Comparison of ENCODE assay signal across 1 cellular context in genomic region chr7:155003215-155003999, GRCh38.
A peak's percentile ranks its signal among the peaks of the same experiment; 100 is the strongest.
TF ChIP-seq lines count a peak whose summit lies in the region.

No MANE protein-coding gene starts in this region.

TF ChIP-seq in HepG2, 621 proteins besides CTCF, POLR2A, EP300 and RAD21 (continued from another document and continues in another):
- TF ChIP-seq ZNF281 (CRISPR knock-in tag; IDR thresholded peaks at IDR 0.05; ENCODE audit: borderline replicate concordance) (peak; percentile 53), KLF15 (CRISPR knock-in tag; IDR thresholded peaks at IDR 0.05; ENCODE audit: borderline replicate concordance) (no peak), TBX2 (CRISPR knock-in tag; IDR thresholded peaks at IDR 0.05; ENCODE audit: borderline replicate concordance) (peak; percentile 67), ZFP90 (CRISPR knock-in tag; IDR thresholded peaks at IDR 0.05; ENCODE audit: borderline replicate concordance) (no peak; the same call in 1 of the 2 replicates), NR2F6 (IDR thresholded peaks at IDR 0.05) (no peak), NR2F6 (CRISPR knock-in tag; IDR thresholded peaks at IDR 0.05) (no peak), ARID4A (CRISPR knock-in tag; IDR thresholded peaks at IDR 0.05; ENCODE audit: borderline replicate concordance) (peak; percentile 87), FOXK1 (CRISPR knock-in tag; IDR thresholded peaks at IDR 0.05; ENCODE audit: borderline replicate concordance, low read depth) (0 out of 2 replicates have a peak, but pooled peaks have one; percentile 11), IRF2 (CRISPR knock-in tag; IDR thresholded peaks at IDR 0.05) (no peak), IRX3 (CRISPR knock-in tag; IDR thresholded peaks at IDR 0.05; ENCODE audit: borderline replicate concordance, low read depth) (no peak), ZNF841 (CRISPR knock-in tag; IDR thresholded peaks at IDR 0.05; ENCODE audit: borderline replicate concordance) (no peak), ZNF329 (CRISPR knock-in tag; IDR thresholded peaks at IDR 0.05; ENCODE audit: low read depth) (no peak; the same call in 1 of the 2 replicates), PLRG1 (conservative IDR thresholded peaks at IDR 0.05) (no peak), SETDB1 (CRISPR knock-in tag; IDR thresholded peaks at IDR 0.05; ENCODE audit: borderline replicate concordance) (no peak), NFKBIZ (CRISPR knock-in tag; IDR thresholded peaks at IDR 0.05) (no peak), ZMYM3 (CRISPR knock-in tag; IDR thresholded peaks at IDR 0.05) (no peak), NFIB (CRISPR knock-in tag; IDR thresholded peaks at IDR 0.05; ENCODE audit: borderline replicate concordance) (no peak), ZNF770 (CRISPR knock-in tag; IDR thresholded peaks at IDR 0.05) (no peak; the same call in 1 of the 2 replicates), SP4 (CRISPR knock-in tag; IDR thresholded peaks at IDR 0.05) (peak; percentile 7; the same call in 1 of the 2 replicates), ZBTB21 (CRISPR knock-in tag; IDR thresholded peaks at IDR 0.05) (no peak), ZNF160 (CRISPR knock-in tag; IDR thresholded peaks at IDR 0.05) (peak; percentile 57; the same call in 1 of the 2 replicates), ZNF766 (CRISPR knock-in tag; IDR thresholded peaks at IDR 0.05; ENCODE audit: borderline replicate concordance) (no peak), ZMYM4 (CRISPR knock-in tag; IDR thresholded peaks at IDR 0.05) (no peak; the same call in 1 of the 2 replicates), NFE2L2 (IDR thresholded peaks at IDR 0.05; ENCODE audit: low read length) (no peak), PTBP1 (IDR thresholded peaks at IDR 0.05; ENCODE audit: low read depth, low read length, poor library complexity, severe bottlenecking) (no peak), ETS1 (CRISPR knock-in tag; IDR thresholded peaks at IDR 0.05) (no peak), TBL1XR1 (IDR thresholded peaks at IDR 0.05; ENCODE audit: borderline replicate concordance, low read length, partially characterized antibody) (no peak), SIX1 (CRISPR knock-in tag; IDR thresholded peaks at IDR 0.05; ENCODE audit: borderline replicate concordance) (no peak), BCL3 (CRISPR knock-in tag; IDR thresholded peaks at IDR 0.05) (no peak), MNT (IDR thresholded peaks at IDR 0.05) (no peak), ELF3 (CRISPR knock-in tag; IDR thresholded peaks at IDR 0.05) (no peak; the same call in 1 of the 2 replicates), NFE2L1 (CRISPR knock-in tag; IDR thresholded peaks at IDR 0.05; ENCODE audit: borderline replicate concordance) (no peak)
- TF ChIP-seq, protein P1, sequence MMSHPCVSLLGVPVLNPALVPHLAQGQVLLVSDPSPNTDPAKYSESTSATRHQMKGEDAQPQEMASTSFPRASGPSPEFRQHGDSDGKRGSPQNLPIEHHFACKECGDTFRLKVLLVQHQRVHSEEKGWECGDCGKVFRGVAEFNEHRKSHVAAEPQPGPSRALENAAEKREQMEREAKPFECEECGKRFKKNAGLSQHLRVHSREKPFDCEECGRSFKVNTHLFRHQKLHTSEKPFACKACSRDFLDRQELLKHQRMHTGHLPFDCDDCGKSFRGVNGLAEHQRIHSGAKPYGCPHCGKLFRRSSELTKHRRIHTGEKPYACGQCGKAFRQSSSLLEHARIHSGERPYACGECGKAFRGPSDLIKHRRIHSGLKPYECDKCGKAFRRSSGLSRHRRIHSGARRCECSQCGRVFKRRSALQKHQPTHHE (CRISPR knock-in tag; IDR thresholded peaks at IDR 0.05; ENCODE audit: borderline replicate concordance), result no peak
- TF ChIP-seq, protein P2, sequence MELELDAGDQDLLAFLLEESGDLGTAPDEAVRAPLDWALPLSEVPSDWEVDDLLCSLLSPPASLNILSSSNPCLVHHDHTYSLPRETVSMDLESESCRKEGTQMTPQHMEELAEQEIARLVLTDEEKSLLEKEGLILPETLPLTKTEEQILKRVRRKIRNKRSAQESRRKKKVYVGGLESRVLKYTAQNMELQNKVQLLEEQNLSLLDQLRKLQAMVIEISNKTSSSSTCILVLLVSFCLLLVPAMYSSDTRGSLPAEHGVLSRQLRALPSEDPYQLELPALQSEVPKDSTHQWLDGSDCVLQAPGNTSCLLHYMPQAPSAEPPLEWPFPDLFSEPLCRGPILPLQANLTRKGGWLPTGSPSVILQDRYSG (CRISPR knock-in tag; IDR thresholded peaks at IDR 0.05), result no peak
- TF ChIP-seq, protein P3, sequence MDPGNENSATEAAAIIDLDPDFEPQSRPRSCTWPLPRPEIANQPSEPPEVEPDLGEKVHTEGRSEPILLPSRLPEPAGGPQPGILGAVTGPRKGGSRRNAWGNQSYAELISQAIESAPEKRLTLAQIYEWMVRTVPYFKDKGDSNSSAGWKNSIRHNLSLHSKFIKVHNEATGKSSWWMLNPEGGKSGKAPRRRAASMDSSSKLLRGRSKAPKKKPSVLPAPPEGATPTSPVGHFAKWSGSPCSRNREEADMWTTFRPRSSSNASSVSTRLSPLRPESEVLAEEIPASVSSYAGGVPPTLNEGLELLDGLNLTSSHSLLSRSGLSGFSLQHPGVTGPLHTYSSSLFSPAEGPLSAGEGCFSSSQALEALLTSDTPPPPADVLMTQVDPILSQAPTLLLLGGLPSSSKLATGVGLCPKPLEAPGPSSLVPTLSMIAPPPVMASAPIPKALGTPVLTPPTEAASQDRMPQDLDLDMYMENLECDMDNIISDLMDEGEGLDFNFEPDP (CRISPR knock-in tag; conservative IDR thresholded peaks at IDR 0.05), result no peak
